8 cellular contexts compared by ENCODE assay signal in genomic region chr12:65556676-65557424, GRCh38.
DNase-seq lines count a peak whose midpoint lies in the region; ATAC-seq and TF ChIP-seq lines count a peak whose summit lies in the region.

No MANE protein-coding gene starts in this region.

- H3K4me3 ChIP-seq in left lung = no peak overlapping the region

- peaks cover 0 to 7% of the 10 kb centered on the region in 2 donors for H3K4me1 ChIP-seq in left lung

- peaks cover 30% of the 10 kb centered on the region for H3K4me1 Mint-ChIP-seq in chondrocyte (ENCODE audit: low read depth)

- H3K9me3 ChIP-seq in left lung = no peaks in the 10 kb centered on the region

- ATAC-seq in GM18519 (IDR thresholded peaks at IDR 0.05; ENCODE audit: low FRiP score, unreplicated experiment) (peak; percentile 98), HG03039 (IDR thresholded peaks at IDR 0.05; ENCODE audit: unreplicated experiment) (peak; percentile 97), left lung (peak; percentile 100)

- DNase-seq in AG08395 (ENCODE audit: low spot score) = peak; percentile 84
- peak; percentile 75 for DNase-seq in NCI-H226
- peak; percentile 49 to 50 for DNase-seq in activated CD4-positive, alpha-beta T cell treated with anti-CD3 and anti-CD28 coated beads for 24 hours (ENCODE audit: low read depth in 2 of 2)
- DNase-seq in chondrocyte (ENCODE audit: low spot score) = peak; percentile 91
- DNase-seq in left lung = peak; percentile 68 to 93
- peak in 2 of 3 donors; percentile 30 to 58 for DNase-seq in stimulated activated CD4-positive, alpha-beta T cell treated with anti-CD3 and anti-CD28 coated beads, TNF-alpha, amount 100 ng/mL, for 1 hour (ENCODE audit: low read depth in 3 of 3, low spot score in 1 of 3)

- H3K27ac Mint-ChIP-seq in chondrocyte (ENCODE audit: unreplicated experiment) = peak overlapping the region; percentile 51

- no peak overlapping the region for H3K4me3 Mint-ChIP-seq in chondrocyte (ENCODE audit: unreplicated experiment)

- no peaks in the 10 kb centered on the region for H3K9me3 Mint-ChIP-seq in chondrocyte (ENCODE audit: low read depth)

- no peaks in the 10 kb centered on the region for H3K36me3 ChIP-seq in left lung

- intact Hi-C loops in left lung (cut with DNase I) = no loop called here

- no peaks in the 10 kb centered on the region for H3K36me3 Mint-ChIP-seq in chondrocyte (ENCODE audit: low read depth)

- peak; percentile 97 for TF ChIP-seq CTCF in chondrocyte (IDR thresholded peaks at IDR 0.05)
- peak; percentile 84 to 88 for TF ChIP-seq CTCF in left lung (IDR thresholded peaks at IDR 0.05)

- H3K27me3 ChIP-seq in left lung = peaks cover 0 to 6% of the 10 kb centered on the region in 2 donors

- no peaks in the 10 kb centered on the region for H3K27me3 Mint-ChIP-seq in chondrocyte (ENCODE audit: low read depth)

- H3K27ac ChIP-seq in left lung = no peak overlapping the region
